10 cellular contexts compared by ENCODE assay signal in genomic region chr19:41774515-41774980, GRCh38. TPM values are rescaled to one million over a fixed set of nuclear protein-coding genes. Genes with fewer than 3 reads are reported as not detected.
A peak's percentile ranks its signal among the peaks of the same experiment; 100 is the strongest.
DNase-seq lines count a peak whose midpoint lies in the region; ATAC-seq and TF ChIP-seq lines count a peak whose summit lies in the region.
"Had no signal": no experiment of that assay in that cellular context is flagged by ENCODE, and none has a peak within 500 bp of the region (broad histone marks: within the 10 kb centered on the region; RNA-seq: fewer than 3 reads in every experiment).

No MANE protein-coding gene starts in this region.

- TF ChIP-seq CTCF in neutrophil (IDR thresholded peaks at IDR 0.05): no peak

- peak in 3 of 5 donors; percentile 9 to 71 (median 46) for DNase-seq in CD8-positive, alpha-beta memory T cell
- DNase-seq in NCI-H774 (lab: John Stamatoyannopoulos, UW): peak; percentile 83
- no peak for DNase-seq in dedifferentiated amniotic fluid mesenchymal stem cell (ENCODE audit: extremely low spot score)
- DNase-seq in DMS114 treated with DMSO at 0.1 percent for 48 hours (lab: John Stamatoyannopoulos, UW; ENCODE audit: unreplicated experiment): no peak
- DNase-seq in mesendoderm: no peak
- no peak for DNase-seq in DMS 273 treated with DMSO at 0.1 percent for 48 hours (lab: John Stamatoyannopoulos, UW)
- DNase-seq: glutamatergic neuron, right lobe of liver had no signal

- peaks cover 32% of the 10 kb centered on the region for H3K4me1 ChIP-seq in CD8-positive, alpha-beta memory T cell (ENCODE audit: insufficient read depth, low read length)
- H3K4me1 ChIP-seq in neutrophil (ENCODE audit: control insufficient read depth in 1 of 2, insufficient read depth in 1 of 2, low read depth in 1 of 2, low read length in 1 of 2) (peaks cover 26 to 27% of the 10 kb centered on the region in 2 experiments), mesendoderm (ENCODE audit: control insufficient read depth, low read depth, low read length) (no peaks in the 10 kb centered on the region)
- H3K4me1 ChIP-seq: right lobe of liver had no signal

- H3K23ac ChIP-seq in mesendoderm (ENCODE audit: low read length): no peak overlapping the region

- no peaks in the 10 kb centered on the region for H3K79me2 ChIP-seq in mesendoderm (ENCODE audit: control insufficient read depth, insufficient read depth, low read length)

- no peak overlapping the region for H3K56ac ChIP-seq in mesendoderm (ENCODE audit: low read length)

- CTCF ChIA-PET in CD8-positive, alpha-beta memory T cell (lab: Charles Lee): interaction anchor here (0.6 to 5.3 kb wide), 3 partner anchors 10 to 29 kb away, joined by 3 to 29 read pairs (median 3); partner anchors contain the start of gene CEACAM6

- H3K36me3 ChIP-seq in CD8-positive, alpha-beta memory T cell (ENCODE audit: insufficient read depth, low read length): no peaks in the 10 kb centered on the region
- H3K36me3 ChIP-seq in neutrophil (peaks cover 15% of the 10 kb centered on the region), mesendoderm (ENCODE audit: control insufficient read depth, insufficient read depth, low read length) (no peaks in the 10 kb centered on the region)
- H3K36me3 ChIP-seq: right lobe of liver had no signal

- no peak overlapping the region for H3K27ac ChIP-seq in CD8-positive, alpha-beta memory T cell (ENCODE audit: low read depth, low read length)
- peak overlapping the region; percentile 41 for H3K27ac ChIP-seq in neutrophil
- H3K27ac ChIP-seq in mesendoderm (ENCODE audit: low read depth, low read length): no peak overlapping the region
- H3K27ac ChIP-seq: right lobe of liver had no signal

- no peak overlapping the region for H3K4me3 ChIP-seq in CD8-positive, alpha-beta memory T cell (ENCODE audit: low read length)
- H3K4me3 ChIP-seq in neutrophil (ENCODE audit: low read depth in 1 of 2, low read length in 1 of 2) (no peak overlapping the region), mesendoderm (ENCODE audit: low read length) (no peak overlapping the region)
- H3K4me3 ChIP-seq: right lobe of liver had no signal

- H3K4me2 ChIP-seq in mesendoderm (ENCODE audit: low read length): no peak overlapping the region

- H2BK15ac ChIP-seq in mesendoderm (replicated peaks; ENCODE audit: low read depth): no peak overlapping the region

- no peak overlapping the region for H3K18ac ChIP-seq in mesendoderm (ENCODE audit: low read length)

- peaks cover 21 to 31% (median 30%) of the 10 kb centered on the region in 3 donors for H3K4me1 Mint-ChIP-seq in CD8-positive, alpha-beta memory T cell
- peaks cover 23% of the 10 kb centered on the region for H3K4me1 Mint-ChIP-seq in activated T-helper 17 cell treated with anti-CD3 and anti-CD28 coated beads, Interleukin-2, amount 50 U/mL, for 72 hours

- no peaks in the 10 kb centered on the region for H3K9me3 ChIP-seq in CD8-positive, alpha-beta memory T cell (ENCODE audit: low read length)
- H3K9me3 ChIP-seq in neutrophil: no peaks in the 10 kb centered on the region
- H3K9me3 ChIP-seq: right lobe of liver had no signal

- no peak overlapping the region for H4K5ac ChIP-seq in mesendoderm (ENCODE audit: low read length)

- H3K4me3 Mint-ChIP-seq in CD8-positive, alpha-beta memory T cell: peak overlapping the region in 5 of 7 donors; percentile 28 to 63 (median 53)
- peak overlapping the region; percentile 46 for H3K4me3 Mint-ChIP-seq in activated T-helper 17 cell treated with anti-CD3 and anti-CD28 coated beads, Interleukin-2, amount 50 U/mL, for 72 hours

- H2BK120ac ChIP-seq in mesendoderm (ENCODE audit: low read depth, low read length): no peak overlapping the region

- H3K27me3 ChIP-seq in CD8-positive, alpha-beta memory T cell (ENCODE audit: insufficient read depth, low read length, poor library complexity, severe bottlenecking): peaks cover 13% of the 10 kb centered on the region
- H3K27me3 ChIP-seq in neutrophil (no peaks in the 10 kb centered on the region), mesendoderm (ENCODE audit: insufficient read depth, low read length, poor library complexity) (no peaks in the 10 kb centered on the region)
- H3K27me3 ChIP-seq: right lobe of liver had no signal

- no CpG with 5 or more reads among the region's 6 CpGs for WGBS in mesendoderm (ENCODE audit: extremely low coverage, insufficient coverage, low lambda C conversion rate)

- no peak overlapping the region for H2AK5ac ChIP-seq in mesendoderm (ENCODE audit: low read length)

- peak overlapping the region in 3 of 8 donors; percentile 7 to 41 (median 21) for H3K27ac Mint-ChIP-seq in CD8-positive, alpha-beta memory T cell
- peak overlapping the region; percentile 44 for H3K27ac Mint-ChIP-seq in activated T-helper 17 cell treated with anti-CD3 and anti-CD28 coated beads, Interleukin-2, amount 50 U/mL, for 72 hours

- no peak overlapping the region for H4K8ac ChIP-seq in mesendoderm (ENCODE audit: low read depth, low read length)

- peak; percentile 89 for ATAC-seq in activated T-helper 17 cell treated with anti-CD3 and anti-CD28 coated beads, Interleukin-2, amount 50 U/mL, for 72 hours (replicated peaks)
- ATAC-seq: right lobe of liver had no signal

- H3K9ac ChIP-seq in mesendoderm (ENCODE audit: low read length): no peak overlapping the region

- H3K27me3 Mint-ChIP-seq in CD8-positive, alpha-beta memory T cell: peaks cover 35 to 80% of the 10 kb centered on the region in 2 donors
- peaks cover 42% of the 10 kb centered on the region for H3K27me3 Mint-ChIP-seq in activated T-helper 17 cell treated with anti-CD3 and anti-CD28 coated beads, Interleukin-2, amount 50 U/mL, for 72 hours

- no peaks in the 10 kb centered on the region for H3K9me3 Mint-ChIP-seq in CD8-positive, alpha-beta memory T cell
- H3K9me3 Mint-ChIP-seq in activated T-helper 17 cell treated with anti-CD3 and anti-CD28 coated beads, Interleukin-2, amount 50 U/mL, for 72 hours: no peaks in the 10 kb centered on the region

- no peaks in the 10 kb centered on the region for H3K79me1 ChIP-seq in mesendoderm (ENCODE audit: low read length)

- POLR2A ChIA-PET in CD8-positive, alpha-beta memory T cell (lab: Charles Lee): interaction anchor here (0.7 kb wide), 1 partner anchor 476 kb away, joined by 3 read pairs; no protein-coding TSS in a partner anchor

- no peaks in the 10 kb centered on the region for H3K36me3 Mint-ChIP-seq in CD8-positive, alpha-beta memory T cell
- no peaks in the 10 kb centered on the region for H3K36me3 Mint-ChIP-seq in activated T-helper 17 cell treated with anti-CD3 and anti-CD28 coated beads, Interleukin-2, amount 50 U/mL, for 72 hours (ENCODE audit: low read depth)

- H2BK5ac ChIP-seq in mesendoderm (ENCODE audit: low read length): no peak overlapping the region

- H3K4ac ChIP-seq in mesendoderm (ENCODE audit: low read depth, low read length): no peak overlapping the region

RNA-seq across cellular contexts. Expression of gene CEACAM6, which starts 19.2 kb away (rescaled TPM):
- total RNA-seq in CD8-positive, alpha-beta memory T cell: not detected
- not detected for polyA plus RNA-seq in CD8-positive, alpha-beta memory T cell
- total RNA-seq in activated T-helper 17 cell treated with anti-CD3 and anti-CD28 coated beads, Interleukin-2, amount 50 U/mL, for 72 hours: not detected
- polyA plus RNA-seq in mesendoderm (2013, experiment 1 of 2): not detected
- not detected for polyA plus RNA-seq in mesendoderm (2013, experiment 2 of 2)

RNA-seq across cellular contexts. Expression of gene CEACAM3, which starts 21.8 kb away (rescaled TPM):
- total RNA-seq in CD8-positive, alpha-beta memory T cell: not detected
- polyA plus RNA-seq in CD8-positive, alpha-beta memory T cell: not detected
- not detected for total RNA-seq in activated T-helper 17 cell treated with anti-CD3 and anti-CD28 coated beads, Interleukin-2, amount 50 U/mL, for 72 hours
- not detected for polyA plus RNA-seq in mesendoderm (2013, experiment 1 of 2)
- polyA plus RNA-seq in mesendoderm (2013, experiment 2 of 2): not detected

Comparison
In these comparisons a context has a peak if more than half of its experiments do, and no peak if none do; other contexts are left out.
1. DNase-seq: peak in CD8-positive, alpha-beta memory T cell (3 of 5) and NCI-H774 (single experiment); none in dedifferentiated amniotic fluid mesenchymal stem cell (single experiment), DMS114 treated with DMSO at 0.1 percent for 48 hours (single experiment), mesendoderm (single experiment) and DMS 273 treated with DMSO at 0.1 percent for 48 hours (single experiment).